ENCODE assay signal across 33 cellular contexts in genomic region chrX:57640674-57641016, GRCh38. TPM values are rescaled to one million over a fixed set of nuclear protein-coding genes. Genes with fewer than 3 reads are reported as not detected.
"Had no signal": no experiment of that assay in that cellular context is flagged by ENCODE, and none has a peak within 500 bp of the region (broad histone marks: within the 10 kb centered on the region; RNA-seq: fewer than 3 reads in every experiment).

No MANE protein-coding gene starts in this region.

- DNase-seq: activated B cell treated with CpG ODN at 0.5 μM for 24 hours; activated CD4-positive, alpha-beta T cell treated with anti-CD3 and anti-CD28 coated beads for 48 hours; activated CD4-positive, alpha-beta T cell treated with anti-CD3 and anti-CD28 coated beads, Interleukin-2, amount 50 U/mL, for 1 hour; activated CD4-positive, alpha-beta T cell treated with anti-CD3 and anti-CD28 coated beads, Interleukin-2, amount 50 U/mL, for 48 hours; activated CD8-positive, alpha-beta memory T cell treated with anti-CD3 and anti-CD28 coated beads for 24 hours; activated CD8-positive, alpha-beta T cell treated with anti-CD3 and anti-CD28 coated beads for 36 hours; activated effector memory CD4-positive, alpha-beta T cell treated with Interleukin-2 at 50 U/mL for 16 hours; activated gamma-delta T cell treated with Interleukin-2 at 50 U/mL for 16 hours; activated naive CD4-positive, alpha-beta T cell treated with anti-CD3 and anti-CD28 coated beads, Interleukin-2, amount 50 U/mL, for 16 hours; activated naive CD4-positive, alpha-beta T cell treated with Interleukin-2 at 50 U/mL for 16 hours; activated T-cell treated with anti-CD3 and anti-CD28 coated beads, Interleukin-2, amount 50 U/mL, for 4 hours; amniotic stem cell; aorta; body of pancreas; caudate nucleus; cortex of kidney; dermis blood vessel endothelial cell; effector CD8-positive, alpha-beta T cell; esophagus squamous epithelium; foreskin melanocyte; head of caudate nucleus; T-helper 1 cell; T-helper 17 cell; T1000; WERI-Rb-1 had no signal

- H3K9me3 ChIP-seq: esophagus squamous epithelium had no signal

- H3K4me3 ChIP-seq: body of pancreas, esophagus squamous epithelium, gastroesophageal sphincter had no signal

- ATAC-seq: activated CD4-positive, CD25-positive, alpha-beta regulatory T cell treated with anti-CD3 and anti-CD28 coated beads, Interleukin-2, amount 50 U/mL, for 24 hours; activated CD8-positive, alpha-beta T cell treated with anti-CD3 and anti-CD28 coated beads for 36 hours; activated T-cell treated with anti-CD3 and anti-CD28 coated beads, Interleukin-2, amount 50 U/mL, for 4 hours; activated T-helper 17 cell treated with anti-CD3 and anti-CD28 coated beads, Interleukin-2, amount 50 U/mL, for 72 hours; body of pancreas; gastroesophageal sphincter; T-helper 17 cell had no signal

- H3K27me3 ChIP-seq: body of pancreas, esophagus squamous epithelium, gastroesophageal sphincter had no signal

- H3K27ac ChIP-seq: body of pancreas, esophagus squamous epithelium, gastroesophageal sphincter, WERI-Rb-1 had no signal

- H3K36me3 ChIP-seq: esophagus squamous epithelium, gastroesophageal sphincter, WERI-Rb-1 had no signal

- H3K4me1 ChIP-seq: body of pancreas, esophagus squamous epithelium, gastroesophageal sphincter had no signal

RNA-seq across cellular contexts. Expression of gene NLRP2B, which starts 39.4 kb away (rescaled TPM):
- total RNA-seq: activated B cell treated with CpG ODN at 0.5 μM for 24 hours; activated CD8-positive, alpha-beta T cell treated with anti-CD3 and anti-CD28 coated beads for 36 hours; activated T-cell treated with anti-CD3 and anti-CD28 coated beads, Interleukin-2, amount 50 U/mL, for 4 hours; activated T-helper 17 cell treated with anti-CD3 and anti-CD28 coated beads, Interleukin-2, amount 50 U/mL, for 72 hours; body of pancreas; chondrocyte; endothelial cell of umbilical vein; esophagus squamous epithelium; fibroblast of lung; fibroblast of villous mesenchyme; gastroesophageal sphincter; glomerular endothelial cell; T-helper 17 cell had no signal
